ENCODE assay signal across 19 cellular contexts in the genomic region with DNA sequence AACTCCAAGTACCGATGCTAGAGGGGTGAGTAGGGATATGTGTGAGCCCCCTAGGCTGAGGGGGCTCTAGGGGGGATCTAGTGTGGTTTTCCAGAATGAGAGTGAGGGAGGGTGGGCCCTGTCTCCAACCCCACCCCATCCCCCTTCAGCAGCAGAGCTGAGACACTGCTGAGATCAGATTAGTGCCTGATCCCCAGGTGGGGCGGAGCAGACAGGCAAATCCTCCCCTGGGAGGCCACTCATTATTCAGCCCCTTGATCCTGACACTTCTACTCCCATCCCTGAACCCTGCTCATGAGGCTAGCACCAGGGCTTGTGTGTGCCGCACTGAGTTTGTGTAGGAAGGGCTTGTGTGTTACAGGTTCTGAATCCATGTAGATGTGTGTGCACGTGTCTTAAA. TPM values are rescaled to one million over a fixed set of nuclear protein-coding genes. Genes with fewer than 3 reads are reported as not detected.
DNase-seq lines count a peak whose midpoint lies in the region; TF ChIP-seq lines count a peak whose summit lies in the region.
"Had no signal": no experiment of that assay in that cellular context is flagged by ENCODE, and none has a peak within 500 bp of the region (broad histone marks: within the 10 kb centered on the region; RNA-seq: fewer than 3 reads in every experiment).

No MANE protein-coding gene starts in this region.

- H3K4me1 ChIP-seq in H9 (ENCODE audit: insufficient read depth, low read length): peaks cover 1% of the 10 kb centered on the region; the same call in 1 of the 2 replicates
- H3K4me1 ChIP-seq: gastrocnemius medialis, parathyroid adenoma had no signal

- no peak overlapping the region for H3K9ac ChIP-seq in H9 (ENCODE audit: extremely low read depth, insufficient read length, low read length)
- H3K9ac ChIP-seq: GM23248, parathyroid adenoma had no signal

- H3K27ac ChIP-seq in H9 (ENCODE audit: insufficient read length, low read depth, low read length) (no peak overlapping the region), dorsolateral prefrontal cortex (peak overlapping the region in 42 of 59 donors; percentile 1 to 92 (median 54))
- H3K27ac ChIP-seq: gastrocnemius medialis, GM23248, parathyroid adenoma, thyroid gland had no signal

- H3K4me3 Mint-ChIP-seq in H9: peak overlapping the region; percentile 69 to 86
- H3K4me3 Mint-ChIP-seq: activated CD4-positive, alpha-beta T cell treated with anti-CD3 and anti-CD28 coated beads, Interleukin-2, amount 10 ng/mL, durations not matched to agents 7 days and 5 days; CD8-positive, alpha-beta T cell; naive B cell; stimulated activated naive B cell treated with anti-CD40 and anti-IgM and Interleukin-4, amounts not matched to agents 10 μg/mL and 1 μg/mL and 100 μg/mL, for 72 hours had no signal

- H3K4ac ChIP-seq in H9 (ENCODE audit: low read depth, low read length): no peak overlapping the region

- no peak overlapping the region for H3T11ph ChIP-seq in H9 (ENCODE audit: low read length)

- no peak overlapping the region for H4K8ac ChIP-seq in H9 (replicated peaks; ENCODE audit: insufficient read length, low read depth, low read length)

- H3K36me3 Mint-ChIP-seq in H9 (ENCODE audit: insufficient read depth in 1 of 3, low read depth in 3 of 3): no peaks in the 10 kb centered on the region; a peak in 1 of 7 replicates
- H3K36me3 Mint-ChIP-seq: CD8-positive, alpha-beta T cell; stimulated activated naive B cell treated with anti-CD40 and anti-IgM and Interleukin-4, amounts not matched to agents 10 μg/mL and 1 μg/mL and 100 μg/mL, for 72 hours had no signal

- peaks cover 31 to 51% of the 10 kb centered on the region in 2 experiments for H3K4me1 Mint-ChIP-seq in H9
- H3K4me1 Mint-ChIP-seq: activated CD4-positive, alpha-beta T cell treated with anti-CD3 and anti-CD28 coated beads, Interleukin-2, amount 10 ng/mL, durations not matched to agents 7 days and 5 days; stimulated activated naive B cell treated with anti-CD40 and anti-IgM and Interleukin-4, amounts not matched to agents 10 μg/mL and 1 μg/mL and 100 μg/mL, for 72 hours had no signal

- H3K79me1 ChIP-seq in H9 (ENCODE audit: insufficient read depth, low read depth, low read length, poor library complexity, severe bottlenecking): no peaks in the 10 kb centered on the region

- no peak overlapping the region for H3K56ac ChIP-seq in H9 (ENCODE audit: insufficient read length, low read depth, low read length)

- H3K27me3 ChIP-seq in H9 (ENCODE audit: insufficient read depth, low read length) (no peaks in the 10 kb centered on the region), dorsolateral prefrontal cortex (peaks cover 0 to 15% (median 0%) of the 10 kb centered on the region in 45 donors)
- H3K27me3 ChIP-seq: thyroid gland had no signal

- TF ChIP-seq CTCF in H9 (conservative IDR thresholded peaks at IDR 0.05) (no peak), dorsolateral prefrontal cortex (IDR thresholded peaks at IDR 0.05 in 54 of 56, conservative IDR thresholded peaks at IDR 0.05 in 2 of 56; ENCODE audit: low read depth in 1 of 56, partially characterized antibody in 56 of 56) (no peak)

- H3K9me3 ChIP-seq in H9 (ENCODE audit: control insufficient read depth, low read depth, low read length): no peaks in the 10 kb centered on the region
- H3K9me3 ChIP-seq: gastrocnemius medialis, thyroid gland had no signal

- DNase-seq in H9 (no peak), NCI-H526 treated with DMSO at 0.1 percent for 48 hours (lab: John Stamatoyannopoulos, UW) (peak; percentile 9), dorsolateral prefrontal cortex (peak in 1 of 10 donors; percentile 17), retina (peak; percentile 61), NCI-H1048 (lab: John Stamatoyannopoulos, UW) (no peak), cerebellum (ENCODE audit: low spot score) (no peak), cerebellar cortex (ENCODE audit: low spot score) (no peak)
- DNase-seq: activated CD4-positive, alpha-beta T cell treated with anti-CD3 and anti-CD28 coated beads, Interleukin-2, amount 10 ng/mL, durations not matched to agents 7 days and 5 days; CD8-positive, alpha-beta T cell; gastrocnemius medialis; GM23248; naive B cell; NCI-H187 treated with DMSO at 0.1 percent for 48 hours; stimulated activated naive B cell treated with anti-CD40 and anti-IgM and Interleukin-4, amounts not matched to agents 10 μg/mL and 1 μg/mL and 100 μg/mL, for 72 hours; SW 1271; thyroid gland had no signal

- no peak overlapping the region for H2BK12ac ChIP-seq in H9 (ENCODE audit: insufficient read length, low read depth, low read length)

- no peak overlapping the region for H2AK5ac ChIP-seq in H9 (ENCODE audit: insufficient read length, low read length)

- H2AFZ ChIP-seq in H9 (ENCODE audit: low read length): no peak overlapping the region
- H2AFZ ChIP-seq: GM23248, parathyroid adenoma had no signal

- H2BK5ac ChIP-seq in H9 (ENCODE audit: insufficient read length, low read length): no peak overlapping the region

- WGBS in H9 (ENCODE audit: extremely low coverage, insufficient read length, low lambda C conversion rate): no CpG with 5 or more reads among the region's 4 CpGs

- H2BK20ac ChIP-seq in H9 (ENCODE audit: low read depth, low read length, poor library complexity, severe bottlenecking): no peak overlapping the region

- H3K9me3 Mint-ChIP-seq in H9: peaks cover 0 to 2% of the 10 kb centered on the region in 2 experiments; a peak in 2 of 5 replicates

- H3K4me2 ChIP-seq in H9 (ENCODE audit: insufficient read depth, insufficient read length, low read length): no peak overlapping the region

- H2BK120ac ChIP-seq in H9 (ENCODE audit: low read depth, low read length, poor library complexity, severe bottlenecking): no peak overlapping the region

- H3K23me2 ChIP-seq in H9 (ENCODE audit: insufficient read length, low read depth, low read length, poor library complexity, severe bottlenecking): peaks cover 9% of the 10 kb centered on the region

- H4K20me1 ChIP-seq in H9 (ENCODE audit: control insufficient read depth, insufficient read depth, insufficient read length): no peaks in the 10 kb centered on the region

- H3K4me3 ChIP-seq in dorsolateral prefrontal cortex: peak overlapping the region in 1 of 59 donors; percentile 20
- H3K4me3 ChIP-seq: gastrocnemius medialis, GM23248, thyroid gland had no signal

- no peaks in the 10 kb centered on the region for H3K79me2 ChIP-seq in H9 (ENCODE audit: insufficient read depth, low read length)
- H3K79me2 ChIP-seq: parathyroid adenoma had no signal

- no peak overlapping the region for H4K91ac ChIP-seq in H9 (ENCODE audit: insufficient read length, low read depth, low read length)

- no peak overlapping the region for H3K14ac ChIP-seq in H9 (ENCODE audit: insufficient read depth, low read length)

- no peak overlapping the region for H4K5ac ChIP-seq in H9 (ENCODE audit: insufficient read length, low read depth, low read length)

- H3K23ac ChIP-seq in H9 (ENCODE audit: insufficient read length, low read depth, low read length): no peak overlapping the region

- intact Hi-C loops in dorsolateral prefrontal cortex (cut with DNase I): no loop called here

- no peak overlapping the region for H2BK15ac ChIP-seq in H9 (ENCODE audit: low read depth, low read length)

- H3K27me3 Mint-ChIP-seq in H9 (ENCODE audit: low read depth): peaks cover 19% of the 10 kb centered on the region

- H3K27ac Mint-ChIP-seq in H9: no peak overlapping the region
- H3K27ac Mint-ChIP-seq: activated CD4-positive, alpha-beta T cell treated with anti-CD3 and anti-CD28 coated beads, Interleukin-2, amount 10 ng/mL, durations not matched to agents 7 days and 5 days; activated T-helper 2 cell treated with anti-CD3 and anti-CD28 coated beads, Interferon-gamma antibody, Interleukin-2, Interleukin-4, amounts not matched to agents 10 μg/mL and 5 μg/mL and 100 μg/mL, durations not matched to agents 14 hours and 24 hours and 36 hours; CD8-positive, alpha-beta T cell; stimulated activated naive B cell treated with anti-CD40 and anti-IgM and Interleukin-4, amounts not matched to agents 10 μg/mL and 1 μg/mL and 100 μg/mL, for 72 hours had no signal

- H3K18ac ChIP-seq in H9 (ENCODE audit: insufficient read length, low read depth, low read length): no peak overlapping the region

RNA-seq across cellular contexts. Expression of gene SPDEF, which starts 42.5 kb away (rescaled TPM):
- total RNA-seq in H9 (2021) (0.15 and 0.22 TPM in 2 replicates), dorsolateral prefrontal cortex (1 to 10 TPM in 63 of 120 experiments, under 1 TPM in 54, not detected in 3; 0.28 to 3.0 (median 1.1) TPM), cerebellum (0.18 TPM)
- total RNA-seq: activated CD4-positive, alpha-beta T cell treated with anti-CD3 and anti-CD28 coated beads, Interleukin-2, amount 10 ng/mL, durations not matched to agents 7 days and 5 days; GM23248; NCI-H460; thyroid gland had no signal

RNA-seq across cellular contexts. Expression of gene PACSIN1, which starts 47.8 kb away (rescaled TPM):
- total RNA-seq in H9 (2021) (7.0 and 7.6 TPM in 2 replicates), dorsolateral prefrontal cortex (100 to 1,000 TPM in 119 of 120 experiments, 10 to 100 TPM in 1; 78.5 to 489 (median 335) TPM), cerebellum (4.3 TPM)
- total RNA-seq: activated T-helper 2 cell treated with anti-CD3 and anti-CD28 coated beads, Interferon-gamma antibody, Interleukin-2, Interleukin-4, amounts not matched to agents 10 μg/mL and 5 μg/mL and 100 μg/mL, durations not matched to agents 14 hours and 24 hours and 36 hours; gastrocnemius medialis; GM23248 had no signal

Comparison
In these comparisons a context has a peak if more than half of its experiments do, and no peak if none do; other contexts are left out.
1. DNase-seq: peak in NCI-H526 treated with DMSO at 0.1 percent for 48 hours (single experiment) and retina (single experiment); none in H9 (single experiment), NCI-H1048 (single experiment), cerebellum (single experiment) and cerebellar cortex (single experiment).